In genomic region chr5:73544429-73545402, GRCh38 we compare ENCODE assay signal across 1 cellular context.
TF ChIP-seq lines count a peak whose summit lies in the region.

No MANE protein-coding gene starts in this region.

TF ChIP-seq in WTC11, 78 proteins besides CTCF, POLR2A, EP300 and RAD21 (continued from another document):
- TF ChIP-seq PRDM15 (CRISPR knock-in tag; IDR thresholded peaks at IDR 0.05), result no peak
